Comparison of ENCODE assay signal across 13 cellular contexts in the genomic region with DNA sequence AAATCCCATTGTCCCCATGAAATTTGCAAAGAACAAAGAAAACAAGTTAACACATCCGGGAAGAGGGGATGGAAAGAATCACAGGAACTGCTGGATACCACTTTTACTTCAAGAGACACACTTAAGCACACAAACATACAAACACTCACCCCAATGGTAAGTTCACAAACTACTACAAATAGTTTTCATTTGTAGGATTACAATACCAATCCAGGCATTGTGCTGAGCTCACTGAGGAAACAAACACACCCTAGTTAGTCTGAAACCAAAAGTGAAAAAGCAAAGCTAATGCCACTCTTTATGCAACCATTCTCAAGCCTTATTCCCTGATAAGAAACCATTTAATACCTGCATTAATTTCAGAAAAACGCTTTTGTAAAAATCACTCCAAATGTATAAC. TPM values are rescaled to one million over a fixed set of nuclear protein-coding genes. Genes with fewer than 3 reads are reported as not detected.
A peak's percentile ranks its signal among the peaks of the same experiment; 100 is the strongest.
DNase-seq lines count a peak whose midpoint lies in the region; ATAC-seq and TF ChIP-seq lines count a peak whose summit lies in the region.
"Had no signal": no experiment of that assay in that cellular context is flagged by ENCODE, and none has a peak within 500 bp of the region (broad histone marks: within the 10 kb centered on the region; RNA-seq: fewer than 3 reads in every experiment).

No MANE protein-coding gene starts in this region.

- no peak overlapping the region for H3K27ac ChIP-seq in endodermal cell (ENCODE audit: low read depth, low read length)

- H3K4me1 ChIP-seq in endodermal cell (ENCODE audit: control insufficient read depth, insufficient read depth, low read length), result peaks cover 19% of the 10 kb centered on the region

- DNase-seq in Caki2 (ENCODE audit: low read depth) (peak; percentile 32), endodermal cell (no peak), osteocyte (ENCODE audit: extremely low spot score, unreplicated experiment) (no peak), GOT3 (lab: John Stamatoyannopoulos, UW) (no peak), SW 1271 (lab: John Stamatoyannopoulos, UW) (no peak), WTC11 (ENCODE audit: low spot score) (no peak)
- DNase-seq: activated CD4-positive, alpha-beta T cell treated with anti-CD3 and anti-CD28 coated beads for 1 hour; activated naive CD4-positive, alpha-beta T cell; effector CD8-positive, alpha-beta T cell; SHP77 treated with DMSO at 0.1 percent for 48 hours had no signal

- H3K36me3 ChIP-seq in endodermal cell (ENCODE audit: control insufficient read depth, insufficient read depth, low read length), result peaks cover 25% of the 10 kb centered on the region

- H3K4me3 ChIP-seq in endodermal cell (ENCODE audit: low read length), result peak overlapping the region; percentile 41

- H3K9ac ChIP-seq in endodermal cell (ENCODE audit: extremely low read depth, low read length, poor library complexity, severe bottlenecking), result no peak overlapping the region

- no peaks in the 10 kb centered on the region for H3K9me3 ChIP-seq in endodermal cell (ENCODE audit: control insufficient read depth, low read length)

- TF ChIP-seq CTCF in endodermal cell (conservative IDR thresholded peaks at IDR 0.05), result no peak
- no peak for TF ChIP-seq CTCF in osteocyte (IDR thresholded peaks at IDR 0.05)
- TF ChIP-seq CTCF in WTC11 (IDR thresholded peaks at IDR 0.05), result no peak

- H3K27me3 Mint-ChIP-seq in endodermal cell (ENCODE audit: insufficient read depth) (no peaks in the 10 kb centered on the region), osteocyte (ENCODE audit: unreplicated experiment) (no peaks in the 10 kb centered on the region), WTC11 (ENCODE audit: low read depth) (no peaks in the 10 kb centered on the region)

- no peaks in the 10 kb centered on the region for H3K27me3 ChIP-seq in endodermal cell (ENCODE audit: control insufficient read depth, insufficient read depth, low read length, poor library complexity, severe bottlenecking)

- H3K9me3 Mint-ChIP-seq in endodermal cell (no peaks in the 10 kb centered on the region), osteocyte (ENCODE audit: unreplicated experiment) (no peaks in the 10 kb centered on the region), WTC11 (no peaks in the 10 kb centered on the region)
- H3K9me3 Mint-ChIP-seq: CD14-positive monocyte had no signal

- H3K4me3 Mint-ChIP-seq in endodermal cell (no peak overlapping the region), osteocyte (ENCODE audit: unreplicated experiment) (no peak overlapping the region), WTC11 (no peak overlapping the region)
- H3K4me3 Mint-ChIP-seq: CD14-positive monocyte had no signal

- in situ Hi-C loops in Caki2 (cut with HindIII; ENCODE audit: low pct_unique_long_range_greater_than_20kb, low sequenced_read_pairs), result no loop called here

- peak; percentile 54 for ATAC-seq in HG03108 (IDR thresholded peaks at IDR 0.05; ENCODE audit: unreplicated experiment)
- no peak for ATAC-seq in GM19324 (IDR thresholded peaks at IDR 0.05; ENCODE audit: low FRiP score, unreplicated experiment)
- ATAC-seq in WTC11, result no peak

- peaks cover 47% of the 10 kb centered on the region for H3K4me1 Mint-ChIP-seq in endodermal cell
- peaks cover 38% of the 10 kb centered on the region for H3K4me1 Mint-ChIP-seq in osteocyte (ENCODE audit: unreplicated experiment)
- H3K4me1 Mint-ChIP-seq in WTC11, result peaks cover 6% of the 10 kb centered on the region; the same call in 1 of the 2 replicates

- H3K27ac Mint-ChIP-seq in endodermal cell (no peak overlapping the region), osteocyte (ENCODE audit: unreplicated experiment) (peak overlapping the region; percentile 53), WTC11 (no peak overlapping the region)

- H3K36me3 Mint-ChIP-seq in endodermal cell (ENCODE audit: low read depth) (peaks cover 26% of the 10 kb centered on the region), osteocyte (ENCODE audit: unreplicated experiment) (peaks cover 19% of the 10 kb centered on the region), WTC11 (peaks cover 7% of the 10 kb centered on the region)

- 50 to 57% methylated on average over 2 of the region's 2 CpGs for WGBS in endodermal cell (ENCODE audit: insufficient coverage in 1 of 2, insufficient read length in 1 of 2), 2 experiments

- POLR2A ChIA-PET in WTC11 (lab: Charles Lee), result no interaction called here

- CTCF ChIA-PET in WTC11 (lab: Charles Lee), result interaction anchor here (1.2 kb wide), 1 partner anchor 106 kb away, joined by 3 read pairs; no protein-coding TSS in a partner anchor

TF ChIP-seq in WTC11, 78 proteins besides CTCF, POLR2A, EP300 and RAD21 (continues in another document):
- no peak for TF ChIP-seq ZNF232 (CRISPR knock-in tag; IDR thresholded peaks at IDR 0.05)
- TF ChIP-seq, protein P1, sequence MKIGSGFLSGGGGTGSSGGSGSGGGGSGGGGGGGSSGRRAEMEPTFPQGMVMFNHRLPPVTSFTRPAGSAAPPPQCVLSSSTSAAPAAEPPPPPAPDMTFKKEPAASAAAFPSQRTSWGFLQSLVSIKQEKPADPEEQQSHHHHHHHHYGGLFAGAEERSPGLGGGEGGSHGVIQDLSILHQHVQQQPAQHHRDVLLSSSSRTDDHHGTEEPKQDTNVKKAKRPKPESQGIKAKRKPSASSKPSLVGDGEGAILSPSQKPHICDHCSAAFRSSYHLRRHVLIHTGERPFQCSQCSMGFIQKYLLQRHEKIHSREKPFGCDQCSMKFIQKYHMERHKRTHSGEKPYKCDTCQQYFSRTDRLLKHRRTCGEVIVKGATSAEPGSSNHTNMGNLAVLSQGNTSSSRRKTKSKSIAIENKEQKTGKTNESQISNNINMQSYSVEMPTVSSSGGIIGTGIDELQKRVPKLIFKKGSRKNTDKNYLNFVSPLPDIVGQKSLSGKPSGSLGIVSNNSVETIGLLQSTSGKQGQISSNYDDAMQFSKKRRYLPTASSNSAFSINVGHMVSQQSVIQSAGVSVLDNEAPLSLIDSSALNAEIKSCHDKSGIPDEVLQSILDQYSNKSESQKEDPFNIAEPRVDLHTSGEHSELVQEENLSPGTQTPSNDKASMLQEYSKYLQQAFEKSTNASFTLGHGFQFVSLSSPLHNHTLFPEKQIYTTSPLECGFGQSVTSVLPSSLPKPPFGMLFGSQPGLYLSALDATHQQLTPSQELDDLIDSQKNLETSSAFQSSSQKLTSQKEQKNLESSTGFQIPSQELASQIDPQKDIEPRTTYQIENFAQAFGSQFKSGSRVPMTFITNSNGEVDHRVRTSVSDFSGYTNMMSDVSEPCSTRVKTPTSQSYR (CRISPR knock-in tag; IDR thresholded peaks at IDR 0.05), result no peak
- TF ChIP-seq, protein P2, sequence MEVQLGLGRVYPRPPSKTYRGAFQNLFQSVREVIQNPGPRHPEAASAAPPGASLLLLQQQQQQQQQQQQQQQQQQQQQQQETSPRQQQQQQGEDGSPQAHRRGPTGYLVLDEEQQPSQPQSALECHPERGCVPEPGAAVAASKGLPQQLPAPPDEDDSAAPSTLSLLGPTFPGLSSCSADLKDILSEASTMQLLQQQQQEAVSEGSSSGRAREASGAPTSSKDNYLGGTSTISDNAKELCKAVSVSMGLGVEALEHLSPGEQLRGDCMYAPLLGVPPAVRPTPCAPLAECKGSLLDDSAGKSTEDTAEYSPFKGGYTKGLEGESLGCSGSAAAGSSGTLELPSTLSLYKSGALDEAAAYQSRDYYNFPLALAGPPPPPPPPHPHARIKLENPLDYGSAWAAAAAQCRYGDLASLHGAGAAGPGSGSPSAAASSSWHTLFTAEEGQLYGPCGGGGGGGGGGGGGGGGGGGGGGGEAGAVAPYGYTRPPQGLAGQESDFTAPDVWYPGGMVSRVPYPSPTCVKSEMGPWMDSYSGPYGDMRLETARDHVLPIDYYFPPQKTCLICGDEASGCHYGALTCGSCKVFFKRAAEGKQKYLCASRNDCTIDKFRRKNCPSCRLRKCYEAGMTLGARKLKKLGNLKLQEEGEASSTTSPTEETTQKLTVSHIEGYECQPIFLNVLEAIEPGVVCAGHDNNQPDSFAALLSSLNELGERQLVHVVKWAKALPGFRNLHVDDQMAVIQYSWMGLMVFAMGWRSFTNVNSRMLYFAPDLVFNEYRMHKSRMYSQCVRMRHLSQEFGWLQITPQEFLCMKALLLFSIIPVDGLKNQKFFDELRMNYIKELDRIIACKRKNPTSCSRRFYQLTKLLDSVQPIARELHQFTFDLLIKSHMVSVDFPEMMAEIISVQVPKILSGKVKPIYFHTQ (CRISPR knock-in tag; IDR thresholded peaks at IDR 0.05), result no peak
- no peak for TF ChIP-seq ZNF396 (CRISPR knock-in tag; IDR thresholded peaks at IDR 0.05; ENCODE audit: borderline replicate concordance)
- no peak for TF ChIP-seq NR3C1 (CRISPR knock-in tag; conservative IDR thresholded peaks at IDR 0.05; ENCODE audit: low read depth)
- no peak for TF ChIP-seq JUN (CRISPR knock-in tag; IDR thresholded peaks at IDR 0.05)

RNA-seq across cellular contexts. Expression of a gene that starts 38.4 kb away (rescaled TPM):
- 13.1 and 14.5 TPM in 2 replicates for total RNA-seq in Caki2 (2014; rRNA removed; shearing (Covaris generic); ENCODE audit: low replicate concordance)
- total RNA-seq in endodermal cell (10 to 100 TPM; 17.7 to 19.3 TPM), osteocyte (15.9 and 16.6 TPM in 2 replicates), WTC11 (2021) (8.1 to 9.2 TPM (median 9.0 TPM) in 3 replicates)
- 8.6 TPM for polyA plus RNA-seq in endodermal cell (2013, experiment 1 of 2)
- polyA plus RNA-seq in endodermal cell (2013, experiment 2 of 2), result 9.9 TPM

RNA-seq across cellular contexts. Expression of a gene that starts 38.5 kb away (rescaled TPM):
- total RNA-seq in Caki2 (2014; rRNA removed; shearing (Covaris generic); ENCODE audit: low replicate concordance), result 13.9 and 24.8 TPM in 2 replicates
- total RNA-seq in endodermal cell (10 to 100 TPM; 32.7 to 37.9 TPM), osteocyte (33.4 and 37.0 TPM in 2 replicates), WTC11 (2021) (20.2 to 24.9 TPM (median 22.7 TPM) in 3 replicates)
- 34.2 TPM for polyA plus RNA-seq in endodermal cell (2013, experiment 1 of 2)
- polyA plus RNA-seq in endodermal cell (2013, experiment 2 of 2), result 27.8 TPM

RNA-seq across cellular contexts. Expression of a gene that starts 59.9 kb away (rescaled TPM):
- 5.1 and 9.9 TPM in 2 replicates for total RNA-seq in Caki2 (2014; rRNA removed; shearing (Covaris generic); ENCODE audit: low replicate concordance)
- 1 to 10 TPM; 2.8 to 4.0 TPM for total RNA-seq in endodermal cell
- polyA plus RNA-seq in endodermal cell (2013, experiment 1 of 2), result 4.2 TPM
- 2.9 TPM for polyA plus RNA-seq in endodermal cell (2013, experiment 2 of 2)
- 2.4 and 4.3 TPM in 2 replicates for total RNA-seq in osteocyte
- total RNA-seq in WTC11 (2021), result 2.7 to 3.5 TPM (median 3.3 TPM) in 3 replicates
